ENCODE assay signal across 8 cellular contexts in genomic region chr17:68290268-68290954, GRCh38. TPM values are rescaled to one million over a fixed set of nuclear protein-coding genes. Genes with fewer than 3 reads are reported as not detected.
A peak's percentile ranks its signal among the peaks of the same experiment; 100 is the strongest.
DNase-seq lines count a peak whose midpoint lies in the region; FAIRE-seq and TF ChIP-seq lines count a peak whose summit lies in the region.

No MANE protein-coding gene starts in this region.

- H3K36me3 ChIP-seq in kidney (ENCODE audit: control insufficient read depth in 1 of 2, insufficient read depth in 2 of 2, low read length in 2 of 2), result no peaks in the 10 kb centered on the region

- peak overlapping the region; percentile 30 to 61 for H3K4me3 ChIP-seq in kidney (ENCODE audit: low read length in 2 of 2)

- H3K9me3 ChIP-seq in kidney (ENCODE audit: control insufficient read depth in 1 of 2, low read length in 2 of 2), result no peaks in the 10 kb centered on the region

- no peak for TF ChIP-seq CTCF in kidney (IDR thresholded peaks at IDR 0.05; ENCODE audit: borderline replicate concordance, extremely low read depth, insufficient read depth)

- no peak for FAIRE-seq in kidney (lab: Jason Lieb, UNC)

- peak overlapping the region in 1 of 2 donors; percentile 38 for H3K27ac ChIP-seq in kidney (ENCODE audit: low read depth in 2 of 2, low read length in 2 of 2)

- intact Hi-C loops in kidney (cut with DNase I), result no loop called here

- H3K4me1 ChIP-seq in kidney (ENCODE audit: control insufficient read depth in 1 of 2, insufficient read depth in 1 of 2, low read depth in 1 of 2, low read length in 2 of 2), result peaks cover 0 to 6% of the 10 kb centered on the region in 2 donors

- DNase-seq in NCI-H2227 (lab: John Stamatoyannopoulos, UW; ENCODE audit: unreplicated experiment) (peak; percentile 42), NCI-H2227 treated with DMSO at 0.1 percent for 48 hours (lab: John Stamatoyannopoulos, UW) (no peak), T follicular helper cell (ENCODE audit: low read depth) (peak; percentile 42), astrocyte of the hippocampus (ENCODE audit: low read depth, low spot score) (peak; percentile 30), kidney (peak; percentile 86), T1000 (lab: John Stamatoyannopoulos, UW) (no peak), epidermal melanocyte (ENCODE audit: insufficient read length, low spot score) (no peak)
- peak; percentile 31 for DNase-seq in stimulated activated CD4-positive, alpha-beta T cell treated with anti-CD3 and anti-CD28 coated beads, Interleukin-2, amount 100 ng/mL, for 4 hours (ENCODE audit: low read depth)

- H3K9ac ChIP-seq in kidney (ENCODE audit: low read length in 2 of 2), result no peak overlapping the region

RNA-seq across cellular contexts. Expression of gene SLC16A6, which starts 0.5 kb away (rescaled TPM):
- total RNA-seq in kidney, result 3.6 TPM
- polyA plus RNA-seq in kidney (ENCODE audit: insufficient read depth, low read depth, low replicate concordance), result 0.82 TPM

RNA-seq across cellular contexts. Expression of gene ARSG, which starts 0.9 kb away (rescaled TPM):
- total RNA-seq in kidney, result 12.6 TPM
- 5.0 TPM for polyA plus RNA-seq in kidney (ENCODE audit: insufficient read depth, low read depth, low replicate concordance)

RNA-seq across cellular contexts. Expression of gene AMZ2, which starts 42.6 kb away (rescaled TPM):
- total RNA-seq in kidney, result 48.6 TPM
- 90.9 TPM for polyA plus RNA-seq in kidney (ENCODE audit: insufficient read depth, low read depth, low replicate concordance)

Comparison
In these comparisons a context has a peak if more than half of its experiments do, and no peak if none do; other contexts are left out.
1. DNase-seq: peak in NCI-H2227 (single experiment), T follicular helper cell (single experiment), astrocyte of the hippocampus (single experiment), kidney (single experiment) and stimulated activated CD4-positive, alpha-beta T cell treated with anti-CD3 and anti-CD28 coated beads, Interleukin-2, amount 100 ng/mL, for 4 hours (single experiment); none in NCI-H2227 treated with DMSO at 0.1 percent for 48 hours (single experiment), T1000 (single experiment) and epidermal melanocyte (single experiment).